8 cellular contexts compared by ENCODE assay signal in genomic region chr14:39114073-39114838, GRCh38. TPM values are rescaled to one million over a fixed set of nuclear protein-coding genes. Genes with fewer than 3 reads are reported as not detected.
DNase-seq lines count a peak whose midpoint lies in the region; ATAC-seq and TF ChIP-seq lines count a peak whose summit lies in the region.

Gene GEMIN2, plus strand, starts transcription at chr14:39114323. Its CDS starts 16 bp downstream, at chr14:39114339.

- H3K4me3 ChIP-seq in NT2/D1 (ENCODE audit: insufficient read length, low read depth) (peak within 1 kb of the TSS; percentile 74), endodermal cell (ENCODE audit: low read length) (peak within 1 kb of the TSS; percentile 90), mesendoderm (ENCODE audit: low read length) (peak within 1 kb of the TSS; percentile 73)

- H3K36me3 ChIP-seq in NT2/D1 (ENCODE audit: insufficient read depth, insufficient read length, low read length) (peaks cover 23% of the 10 kb centered on the region), endodermal cell (ENCODE audit: control insufficient read depth, insufficient read depth, low read length) (peaks cover 16% of the 10 kb centered on the region), mesendoderm (ENCODE audit: control insufficient read depth, insufficient read depth, low read length) (no peaks in the 10 kb centered on the region)

- peak within 1 kb of the TSS; percentile 98 for H3K4me3 Mint-ChIP-seq in activated CD8-positive, alpha-beta memory T cell treated with anti-CD3 and anti-CD28 coated beads, Interleukin-2, amount 10 ng/mL, durations not matched to agents 7 days and 5 days
- H3K4me3 Mint-ChIP-seq in endodermal cell, result peak within 1 kb of the TSS; percentile 94

- H3K56ac ChIP-seq in mesendoderm (ENCODE audit: low read length), result peak within 1 kb of the TSS; percentile 90

- no peak within 1 kb of the TSS for H3K23ac ChIP-seq in mesendoderm (ENCODE audit: low read length)

- DNase-seq in COR-L47 (lab: John Stamatoyannopoulos, UW) (peak; percentile 96), HUDEP-2 (lab: John Stamatoyannopoulos, UW; ENCODE audit: unreplicated experiment in 76 of 76) (peak in 75 of 76 experiments; percentile 17 to 93 (median 85)), NT2/D1 (ENCODE audit: low read depth, low spot score) (peak; percentile 82), endodermal cell (peak; percentile 96), mesendoderm (peak; percentile 96)
- DNase-seq in activated CD8-positive, alpha-beta memory T cell treated with anti-CD3 and anti-CD28 coated beads, Interleukin-2, amount 10 ng/mL, durations not matched to agents 7 days and 5 days, result peak; percentile 97
- peak; percentile 88 for DNase-seq in stimulated activated CD8-positive, alpha-beta memory T cell treated with anti-CD3 and anti-CD28 coated beads, Interleukin-15, amount 100 ng/mL, for 1 hour (ENCODE audit: low read depth)

- H3K9me3 Mint-ChIP-seq in activated CD8-positive, alpha-beta memory T cell treated with anti-CD3 and anti-CD28 coated beads, Interleukin-2, amount 10 ng/mL, durations not matched to agents 7 days and 5 days (ENCODE audit: low read depth), result no peaks in the 10 kb centered on the region
- no peaks in the 10 kb centered on the region for H3K9me3 Mint-ChIP-seq in endodermal cell

- H3K27me3 Mint-ChIP-seq in activated CD8-positive, alpha-beta memory T cell treated with anti-CD3 and anti-CD28 coated beads, Interleukin-2, amount 10 ng/mL, durations not matched to agents 7 days and 5 days, result no peaks in the 10 kb centered on the region
- no peaks in the 10 kb centered on the region for H3K27me3 Mint-ChIP-seq in endodermal cell (ENCODE audit: insufficient read depth)

- no peak within 1 kb of the TSS for H2BK15ac ChIP-seq in mesendoderm (replicated peaks; ENCODE audit: low read depth)

- H3K4me1 ChIP-seq in NT2/D1 (ENCODE audit: insufficient read depth, insufficient read length), result no peaks in the 10 kb centered on the region
- peaks cover 3% of the 10 kb centered on the region for H3K4me1 ChIP-seq in endodermal cell (ENCODE audit: control insufficient read depth, insufficient read depth, low read length)
- no peaks in the 10 kb centered on the region for H3K4me1 ChIP-seq in mesendoderm (ENCODE audit: control insufficient read depth, low read depth, low read length)

- H4K8ac ChIP-seq in mesendoderm (ENCODE audit: low read depth, low read length), result peak within 1 kb of the TSS; percentile 93

- 0 to 1% methylated on average over 28 to 40 of the region's 40 CpGs for WGBS in endodermal cell (ENCODE audit: insufficient coverage in 1 of 2, insufficient read length in 1 of 2), 2 experiments
- no CpG with 5 or more reads among the region's 40 CpGs for WGBS in mesendoderm (ENCODE audit: extremely low coverage, insufficient coverage, low lambda C conversion rate)

- H3K27ac Mint-ChIP-seq in activated CD8-positive, alpha-beta memory T cell treated with anti-CD3 and anti-CD28 coated beads, Interleukin-2, amount 10 ng/mL, durations not matched to agents 7 days and 5 days, result peak within 1 kb of the TSS; percentile 98
- H3K27ac Mint-ChIP-seq in endodermal cell, result peak within 1 kb of the TSS; percentile 94

- no peaks in the 10 kb centered on the region for H3K27me3 ChIP-seq in NT2/D1 (ENCODE audit: insufficient read depth, insufficient read length)
- no peaks in the 10 kb centered on the region for H3K27me3 ChIP-seq in endodermal cell (ENCODE audit: control insufficient read depth, insufficient read depth, low read length, poor library complexity, severe bottlenecking)
- no peaks in the 10 kb centered on the region for H3K27me3 ChIP-seq in mesendoderm (ENCODE audit: insufficient read depth, low read length, poor library complexity)

- no peak for TF ChIP-seq CTCF in endodermal cell (conservative IDR thresholded peaks at IDR 0.05)

- CTCF ChIA-PET in activated CD8-positive, alpha-beta memory T cell treated with anti-CD3 and anti-CD28 coated beads, Interleukin-2, amount 10 ng/mL, durations not matched to agents 7 days and 5 days (lab: Charles Lee), result interaction anchor here (1.0 to 2.2 kb wide), 6 partner anchors 9 to 312 kb away, joined by 4 to 10 read pairs (median 7); partner anchors contain the start of genes SEC23A and TRAPPC6B

- ATAC-seq in GM21381 (IDR thresholded peaks at IDR 0.05; ENCODE audit: unreplicated experiment), result peak; percentile 92
- ATAC-seq in activated CD8-positive, alpha-beta memory T cell treated with anti-CD3 and anti-CD28 coated beads, Interleukin-2, amount 10 ng/mL, durations not matched to agents 7 days and 5 days, result peak; percentile 99

- no peak within 1 kb of the TSS for H2AK5ac ChIP-seq in mesendoderm (ENCODE audit: low read length)

- peak within 1 kb of the TSS; percentile 82 for H3K18ac ChIP-seq in mesendoderm (ENCODE audit: low read length)

- peak within 1 kb of the TSS; percentile 92 for H3K9ac ChIP-seq in NT2/D1 (ENCODE audit: insufficient read length, low read depth)
- H3K9ac ChIP-seq in endodermal cell (ENCODE audit: extremely low read depth, low read length, poor library complexity, severe bottlenecking), result peak within 1 kb of the TSS; percentile 30
- peak within 1 kb of the TSS; percentile 80 for H3K9ac ChIP-seq in mesendoderm (ENCODE audit: low read length)

- H3K27ac ChIP-seq in endodermal cell (ENCODE audit: low read depth, low read length) (no peak within 1 kb of the TSS), mesendoderm (ENCODE audit: low read depth, low read length) (no peak within 1 kb of the TSS)

- no peak within 1 kb of the TSS for H3K4ac ChIP-seq in mesendoderm (ENCODE audit: low read depth, low read length)

- peak within 1 kb of the TSS; percentile 19 for H3K4me2 ChIP-seq in mesendoderm (ENCODE audit: low read length)

- H2BK120ac ChIP-seq in mesendoderm (ENCODE audit: low read depth, low read length), result no peak within 1 kb of the TSS

- H3K36me3 Mint-ChIP-seq in activated CD8-positive, alpha-beta memory T cell treated with anti-CD3 and anti-CD28 coated beads, Interleukin-2, amount 10 ng/mL, durations not matched to agents 7 days and 5 days, result peaks cover 17% of the 10 kb centered on the region
- peaks cover 16% of the 10 kb centered on the region for H3K36me3 Mint-ChIP-seq in endodermal cell (ENCODE audit: low read depth)

- peak within 1 kb of the TSS; percentile 40 for H4K5ac ChIP-seq in mesendoderm (ENCODE audit: low read length)

- no peaks in the 10 kb centered on the region for H3K79me2 ChIP-seq in mesendoderm (ENCODE audit: control insufficient read depth, insufficient read depth, low read length)

- H2BK5ac ChIP-seq in mesendoderm (ENCODE audit: low read length), result no peak within 1 kb of the TSS

- peaks cover 2% of the 10 kb centered on the region for H3K79me1 ChIP-seq in mesendoderm (ENCODE audit: low read length)

- no peaks in the 10 kb centered on the region for H3K9me3 ChIP-seq in NT2/D1 (ENCODE audit: insufficient read depth, low read length)
- no peaks in the 10 kb centered on the region for H3K9me3 ChIP-seq in endodermal cell (ENCODE audit: control insufficient read depth, low read length)

- peaks cover 35% of the 10 kb centered on the region for H3K4me1 Mint-ChIP-seq in activated CD8-positive, alpha-beta memory T cell treated with anti-CD3 and anti-CD28 coated beads, Interleukin-2, amount 10 ng/mL, durations not matched to agents 7 days and 5 days
- peaks cover 9% of the 10 kb centered on the region for H3K4me1 Mint-ChIP-seq in endodermal cell

RNA-seq across cellular contexts. Expression of gene GEMIN2, which starts in this region (rescaled TPM):
- total RNA-seq in activated CD8-positive, alpha-beta memory T cell treated with anti-CD3 and anti-CD28 coated beads, Interleukin-2, amount 10 ng/mL, durations not matched to agents 7 days and 5 days, result 10 to 100 TPM; 22.5 to 26.3 TPM
- 10 to 100 TPM; 35.2 to 41.7 TPM for total RNA-seq in endodermal cell
- 31.8 TPM for polyA plus RNA-seq in endodermal cell (2013, experiment 1 of 2)
- polyA plus RNA-seq in endodermal cell (2013, experiment 2 of 2), result 29.3 TPM
- polyA plus RNA-seq in mesendoderm (2013, experiment 1 of 2), result 15.5 TPM
- polyA plus RNA-seq in mesendoderm (2013, experiment 2 of 2), result 16.2 TPM

Comparison
In these comparisons a context has a peak if more than half of its experiments do, and no peak if none do; other contexts are left out.
1. H3K9ac ChIP-seq: peak in every context shown above with its lines; median percentile 92 in NT2/D1; 80 in mesendoderm; 30 in endodermal cell.